ENCODE assay signal across 8 cellular contexts in genomic region chr7:33423646-33424020, GRCh38.
DNase-seq lines count a peak whose midpoint lies in the region; ATAC-seq lines count a peak whose summit lies in the region.

No MANE protein-coding gene starts in this region.

- intact Hi-C loops in sciatic nerve (cut with DNase I) (no loop called here), posterior vena cava (cut with DNase I) (no loop called here)

- no peaks in the 10 kb centered on the region for H3K9me3 ChIP-seq in T-helper 17 cell (ENCODE audit: control insufficient read depth, low read length, poor library complexity, severe bottlenecking)

- peak overlapping the region; percentile 9 for H3K27ac Mint-ChIP-seq in T-helper 17 cell
- H3K27ac Mint-ChIP-seq in naive B cell: peak overlapping the region in 3 of 6 donors; percentile 29 to 80 (median 69)

- H3K27me3 Mint-ChIP-seq in T-helper 17 cell: no peaks in the 10 kb centered on the region
- no peaks in the 10 kb centered on the region for H3K27me3 Mint-ChIP-seq in naive B cell

- H3K9me3 Mint-ChIP-seq in naive B cell: no peaks in the 10 kb centered on the region

- H3K4me1 Mint-ChIP-seq in T-helper 17 cell (peaks cover 4% of the 10 kb centered on the region), naive B cell (peaks cover 8 to 18% (median 15%) of the 10 kb centered on the region in 3 donors)

- no peaks in the 10 kb centered on the region for H3K36me3 Mint-ChIP-seq in T-helper 17 cell (ENCODE audit: low read depth)
- no peaks in the 10 kb centered on the region for H3K36me3 Mint-ChIP-seq in naive B cell

- no peak overlapping the region for H3K4me3 Mint-ChIP-seq in T-helper 17 cell
- H3K4me3 Mint-ChIP-seq in naive B cell: no peak overlapping the region

- peak; percentile 40 for DNase-seq in ELR (ENCODE audit: low read depth)
- DNase-seq in T-helper 17 cell: no peak
- peak; percentile 7 for DNase-seq in naive B cell
- no peak for DNase-seq in ecto neural progenitor cell (ENCODE audit: low spot score)
- no peak for DNase-seq in sciatic nerve (ENCODE audit: low spot score)
- DNase-seq in posterior vena cava (ENCODE audit: low spot score): no peak

- peak; percentile 87 for ATAC-seq in GM19328 (IDR thresholded peaks at IDR 0.05; ENCODE audit: unreplicated experiment)
- peak; percentile 90 for ATAC-seq in HG03159 (IDR thresholded peaks at IDR 0.05; ENCODE audit: unreplicated experiment)
- no peak for ATAC-seq in T-helper 17 cell
- peak; percentile 46 to 65 for ATAC-seq in naive B cell (ENCODE audit: low read depth in 2 of 2)
- no peak for ATAC-seq in sciatic nerve

Comparison
In these comparisons a context has a peak if more than half of its experiments do, and no peak if none do; other contexts are left out.
1. DNase-seq: peak in ELR (single experiment) and naive B cell (single experiment); none in T-helper 17 cell (0 of 3), ecto neural progenitor cell (single experiment), sciatic nerve (single experiment) and posterior vena cava (single experiment).
2. ATAC-seq: peak in GM19328 (single experiment), HG03159 (single experiment) and naive B cell (2 of 2); none in T-helper 17 cell (single experiment) and sciatic nerve (single experiment).